Comparison of ENCODE assay signal across 1 cellular context in the genomic region with DNA sequence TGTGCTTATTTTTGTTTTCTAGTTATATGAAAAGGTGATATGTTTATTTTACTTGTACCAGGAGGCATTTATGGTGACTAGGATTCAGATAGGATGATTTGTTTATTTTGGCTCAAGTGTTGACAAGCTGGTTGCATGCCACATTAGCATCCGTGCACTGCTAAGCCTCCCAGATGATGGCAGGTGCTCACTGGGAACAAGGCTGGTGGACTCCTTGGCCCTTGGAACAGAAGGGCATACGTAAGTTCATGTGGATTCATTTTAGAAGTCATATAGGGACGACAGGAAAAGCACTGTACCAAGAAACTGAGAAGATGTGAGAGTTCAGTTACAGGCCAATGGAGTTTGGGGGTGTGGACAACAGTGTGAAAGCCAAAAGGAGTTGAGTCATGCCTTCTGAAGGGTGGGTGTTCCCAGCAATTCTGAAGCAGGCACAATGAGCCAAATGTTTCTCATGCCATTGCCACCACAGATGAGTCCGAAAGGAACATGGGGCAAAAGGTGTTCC.
TF ChIP-seq lines count a peak whose summit lies in the region.

No MANE protein-coding gene starts in this region.

TF ChIP-seq in SK-N-SH, 30 proteins besides CTCF, POLR2A, EP300 and RAD21 (continued from another document):
- TF ChIP-seq, protein P1, sequence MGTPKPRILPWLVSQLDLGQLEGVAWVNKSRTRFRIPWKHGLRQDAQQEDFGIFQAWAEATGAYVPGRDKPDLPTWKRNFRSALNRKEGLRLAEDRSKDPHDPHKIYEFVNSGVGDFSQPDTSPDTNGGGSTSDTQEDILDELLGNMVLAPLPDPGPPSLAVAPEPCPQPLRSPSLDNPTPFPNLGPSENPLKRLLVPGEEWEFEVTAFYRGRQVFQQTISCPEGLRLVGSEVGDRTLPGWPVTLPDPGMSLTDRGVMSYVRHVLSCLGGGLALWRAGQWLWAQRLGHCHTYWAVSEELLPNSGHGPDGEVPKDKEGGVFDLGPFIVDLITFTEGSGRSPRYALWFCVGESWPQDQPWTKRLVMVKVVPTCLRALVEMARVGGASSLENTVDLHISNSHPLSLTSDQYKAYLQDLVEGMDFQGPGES (IDR thresholded peaks at IDR 0.05; ENCODE audit: low read depth, low read length): no peak
- TF ChIP-seq SMC3 (IDR thresholded peaks at IDR 0.05; ENCODE audit: low read depth, low read length) (no peak), YY1 (IDR thresholded peaks at IDR 0.05; ENCODE audit: low read depth) (no peak), FOXJ3 (CRISPR knock-in tag; IDR thresholded peaks at IDR 0.05) (no peak), MEF2A (IDR thresholded peaks at IDR 0.05; ENCODE audit: borderline replicate concordance, low read depth) (no peak), RXRA (IDR thresholded peaks at IDR 0.05; ENCODE audit: borderline replicate concordance, low read depth) (peak; percentile 36; the same call in 1 of the 2 replicates), NRF1 (IDR thresholded peaks at IDR 0.05; ENCODE audit: low read depth, low read length) (no peak), TCF12 (IDR thresholded peaks at IDR 0.05) (0 out of 2 replicates have a peak, but pooled peaks have one; percentile 6), FOXM1 (IDR thresholded peaks at IDR 0.05; ENCODE audit: low read depth) (no peak), NFIC (IDR thresholded peaks at IDR 0.05; ENCODE audit: borderline replicate concordance) (peak; percentile 53), SIN3A (IDR thresholded peaks at IDR 0.05; ENCODE audit: borderline replicate concordance, low read depth, low read length) (no peak)
- TF ChIP-seq, protein P2, sequence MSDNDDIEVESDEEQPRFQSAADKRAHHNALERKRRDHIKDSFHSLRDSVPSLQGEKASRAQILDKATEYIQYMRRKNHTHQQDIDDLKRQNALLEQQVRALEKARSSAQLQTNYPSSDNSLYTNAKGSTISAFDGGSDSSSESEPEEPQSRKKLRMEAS (IDR thresholded peaks at IDR 0.05; ENCODE audit: low read depth): peak; percentile 64; the same call in 1 of the 2 replicates
- TF ChIP-seq, protein P3, sequence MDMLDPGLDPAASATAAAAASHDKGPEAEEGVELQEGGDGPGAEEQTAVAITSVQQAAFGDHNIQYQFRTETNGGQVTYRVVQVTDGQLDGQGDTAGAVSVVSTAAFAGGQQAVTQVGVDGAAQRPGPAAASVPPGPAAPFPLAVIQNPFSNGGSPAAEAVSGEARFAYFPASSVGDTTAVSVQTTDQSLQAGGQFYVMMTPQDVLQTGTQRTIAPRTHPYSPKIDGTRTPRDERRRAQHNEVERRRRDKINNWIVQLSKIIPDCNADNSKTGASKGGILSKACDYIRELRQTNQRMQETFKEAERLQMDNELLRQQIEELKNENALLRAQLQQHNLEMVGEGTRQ (IDR thresholded peaks at IDR 0.05; ENCODE audit: borderline replicate concordance, low read depth, low read length): no peak
- TF ChIP-seq, protein P4, sequence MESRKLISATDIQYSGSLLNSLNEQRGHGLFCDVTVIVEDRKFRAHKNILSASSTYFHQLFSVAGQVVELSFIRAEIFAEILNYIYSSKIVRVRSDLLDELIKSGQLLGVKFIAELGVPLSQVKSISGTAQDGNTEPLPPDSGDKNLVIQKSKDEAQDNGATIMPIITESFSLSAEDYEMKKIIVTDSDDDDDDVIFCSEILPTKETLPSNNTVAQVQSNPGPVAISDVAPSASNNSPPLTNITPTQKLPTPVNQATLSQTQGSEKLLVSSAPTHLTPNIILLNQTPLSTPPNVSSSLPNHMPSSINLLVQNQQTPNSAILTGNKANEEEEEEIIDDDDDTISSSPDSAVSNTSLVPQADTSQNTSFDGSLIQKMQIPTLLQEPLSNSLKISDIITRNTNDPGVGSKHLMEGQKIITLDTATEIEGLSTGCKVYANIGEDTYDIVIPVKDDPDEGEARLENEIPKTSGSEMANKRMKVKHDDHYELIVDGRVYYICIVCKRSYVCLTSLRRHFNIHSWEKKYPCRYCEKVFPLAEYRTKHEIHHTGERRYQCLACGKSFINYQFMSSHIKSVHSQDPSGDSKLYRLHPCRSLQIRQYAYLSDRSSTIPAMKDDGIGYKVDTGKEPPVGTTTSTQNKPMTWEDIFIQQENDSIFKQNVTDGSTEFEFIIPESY (IDR thresholded peaks at IDR 0.05; ENCODE audit: borderline replicate concordance, low read depth): no peak
